In the genomic region with DNA sequence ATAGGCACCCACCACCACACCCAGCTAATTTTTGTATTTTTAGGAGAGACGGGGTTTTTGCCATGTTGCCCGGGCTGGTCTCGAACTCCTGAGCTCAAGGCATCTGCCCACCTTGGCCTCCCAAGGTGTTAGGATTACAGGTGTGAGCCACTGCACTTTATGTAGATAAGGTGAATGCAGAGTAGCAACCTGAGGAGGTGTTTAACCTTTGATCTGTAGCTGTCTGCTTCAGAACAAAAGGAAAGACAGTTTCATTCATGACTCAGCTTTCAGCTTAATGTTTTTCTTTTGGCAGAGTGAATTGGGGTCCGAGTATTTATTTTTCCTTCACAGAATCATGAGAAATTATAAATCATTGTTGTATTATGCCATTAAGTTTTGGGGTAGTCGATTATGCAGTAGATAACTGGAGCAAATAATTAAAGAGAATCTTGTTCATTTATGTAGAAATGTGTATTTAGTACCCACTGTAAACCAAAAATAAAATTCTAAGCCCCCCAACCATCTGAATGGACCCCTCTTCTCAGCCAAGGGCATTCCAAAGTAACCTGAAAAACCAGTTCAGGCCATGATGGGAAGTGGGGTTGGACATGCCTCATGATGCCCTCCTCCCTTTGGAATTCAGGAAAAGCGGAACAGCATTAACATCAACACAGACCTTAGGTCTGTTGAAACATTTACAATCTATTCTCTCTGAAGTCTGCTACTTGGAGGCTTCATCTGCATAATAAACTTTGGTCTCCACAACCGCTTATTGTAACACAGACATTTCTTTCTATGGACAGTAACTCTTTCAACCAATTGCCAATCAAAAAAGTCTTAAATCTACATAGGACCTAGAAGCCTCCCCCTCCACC, we compare ENCODE assay signal across 19 cellular contexts. TPM values are rescaled to one million over a fixed set of nuclear protein-coding genes. Genes with fewer than 3 reads are reported as not detected.
DNase-seq lines count a peak whose midpoint lies in the region; ATAC-seq, FAIRE-seq and TF ChIP-seq lines count a peak whose summit lies in the region.
"Had no signal": no experiment of that assay in that cellular context is flagged by ENCODE, and none has a peak within 500 bp of the region (broad histone marks: within the 10 kb centered on the region; RNA-seq: fewer than 3 reads in every experiment).

No MANE protein-coding gene starts in this region.

- no peaks in the 10 kb centered on the region for H3K36me3 Mint-ChIP-seq in endodermal cell (ENCODE audit: low read depth)
- H3K36me3 Mint-ChIP-seq: brain; CD4-positive, alpha-beta memory T cell had no signal

- peak overlapping the region in 1 of 3 experiments; percentile 7; a peak in 1 of 6 replicates for H3K4me3 ChIP-seq in HepG2 (replicated peaks in 1 of 3; ENCODE audit: insufficient read depth in 1 of 3, low read depth in 2 of 3, low read length in 3 of 3)
- H3K4me3 ChIP-seq in right lobe of liver, result no peak overlapping the region
- no peak overlapping the region for H3K4me3 ChIP-seq in endodermal cell (ENCODE audit: low read length)
- no peak overlapping the region for H3K4me3 ChIP-seq in mesendoderm (ENCODE audit: low read length)
- no peak overlapping the region for H3K4me3 ChIP-seq in upper lobe of right lung
- H3K4me3 ChIP-seq: GM12878, psoas muscle had no signal

- H3K36me3 ChIP-seq in HepG2 (replicated peaks in 1 of 2; ENCODE audit: control insufficient read depth in 1 of 2, insufficient read depth in 2 of 2, low read length in 2 of 2) (no peaks in the 10 kb centered on the region), right lobe of liver (no peaks in the 10 kb centered on the region), endodermal cell (ENCODE audit: control insufficient read depth, insufficient read depth, low read length) (no peaks in the 10 kb centered on the region), mesendoderm (ENCODE audit: control insufficient read depth, insufficient read depth, low read length) (no peaks in the 10 kb centered on the region), upper lobe of right lung (no peaks in the 10 kb centered on the region)

- in situ Hi-C loops in HepG2 (cut with HindIII; ENCODE audit: extremely low pct_ligation_motif_present, low pct_unique_long_range_greater_than_20kb), result no loop called here
- in situ Hi-C loops in ACHN (cut with HindIII; ENCODE audit: low pct_ligation_motif_present, low pct_unique_long_range_greater_than_20kb, low sequenced_read_pairs), result no loop called here

- CTCF ChIA-PET in HepG2 (lab: Yijun Ruan, JAX; ENCODE audit: low intra/inter-chr PET ratio, low total read pairs), result no interaction called here

- H2AFZ ChIP-seq in HepG2 (ENCODE audit: low read length), result no peak overlapping the region

- no peak overlapping the region for H4K8ac ChIP-seq in mesendoderm (ENCODE audit: low read depth, low read length)

- H3K27me3 ChIP-seq in HepG2 (ENCODE audit: control insufficient read depth in 1 of 2, insufficient read depth in 2 of 2, low read length in 2 of 2) (no peaks in the 10 kb centered on the region), right lobe of liver (no peaks in the 10 kb centered on the region), endodermal cell (ENCODE audit: control insufficient read depth, insufficient read depth, low read length, poor library complexity, severe bottlenecking) (no peaks in the 10 kb centered on the region), mesendoderm (ENCODE audit: insufficient read depth, low read length, poor library complexity) (no peaks in the 10 kb centered on the region), upper lobe of right lung (no peaks in the 10 kb centered on the region)

- H2BK15ac ChIP-seq in mesendoderm (replicated peaks; ENCODE audit: low read depth), result no peak overlapping the region

- H3K27ac ChIP-seq in HepG2 (ENCODE audit: extremely low read length, insufficient read depth, low read length) (peak overlapping the region; percentile 61), right lobe of liver (no peak overlapping the region), endodermal cell (ENCODE audit: low read depth, low read length) (peak overlapping the region; percentile 36), mesendoderm (ENCODE audit: low read depth, low read length) (no peak overlapping the region), upper lobe of right lung (no peak overlapping the region)
- H3K27ac ChIP-seq: psoas muscle had no signal

- H3K4me2 ChIP-seq in HepG2 (ENCODE audit: low read depth, low read length), result peak overlapping the region; percentile 34
- no peak overlapping the region for H3K4me2 ChIP-seq in mesendoderm (ENCODE audit: low read length)

- H3K79me2 ChIP-seq in HepG2 (ENCODE audit: insufficient read depth, low read length) (no peaks in the 10 kb centered on the region), mesendoderm (ENCODE audit: control insufficient read depth, insufficient read depth, low read length) (no peaks in the 10 kb centered on the region)

- peaks cover 74% of the 10 kb centered on the region for H3K4me1 ChIP-seq in HepG2 (ENCODE audit: insufficient read depth, low read length)
- H3K4me1 ChIP-seq in right lobe of liver, result no peaks in the 10 kb centered on the region
- H3K4me1 ChIP-seq in endodermal cell (ENCODE audit: control insufficient read depth, insufficient read depth, low read length), result no peaks in the 10 kb centered on the region
- peaks cover 2% of the 10 kb centered on the region for H3K4me1 ChIP-seq in mesendoderm (ENCODE audit: control insufficient read depth, low read depth, low read length)
- no peaks in the 10 kb centered on the region for H3K4me1 ChIP-seq in upper lobe of right lung
- H3K4me1 ChIP-seq: psoas muscle had no signal

- H3K9ac ChIP-seq in HepG2 (ENCODE audit: insufficient read depth, low read depth, low read length), result no peak overlapping the region; the same call in 1 of the 2 replicates
- peak overlapping the region; percentile 42 for H3K9ac ChIP-seq in endodermal cell (ENCODE audit: extremely low read depth, low read length, poor library complexity, severe bottlenecking)
- no peak overlapping the region for H3K9ac ChIP-seq in mesendoderm (ENCODE audit: low read length)

- BruUV-seq in HepG2 (replicated peaks; lab: Mats Ljungman, UMichigan), result no TSS peak

- no peak overlapping the region for H2AK5ac ChIP-seq in mesendoderm (ENCODE audit: low read length)

- peak in 1 of 2 experiments; percentile 31; a peak in 2 of 4 replicates for TF ChIP-seq EP300 in HepG2 (IDR thresholded peaks at IDR 0.05; ENCODE audit: low read depth in 2 of 2, low read length in 2 of 2)
- no peak for TF ChIP-seq EP300 in HepG2 (CRISPR knock-in tag; IDR thresholded peaks at IDR 0.05; ENCODE audit: borderline replicate concordance)

- no peak for TF ChIP-seq CTCF in HepG2 (CRISPR knock-in tag; IDR thresholded peaks at IDR 0.05)
- TF ChIP-seq CTCF in right lobe of liver (IDR thresholded peaks at IDR 0.05), result no peak
- no peak for TF ChIP-seq CTCF in endodermal cell (conservative IDR thresholded peaks at IDR 0.05)
- TF ChIP-seq CTCF in upper lobe of right lung (IDR thresholded peaks at IDR 0.05), result no peak

- no peaks in the 10 kb centered on the region for H3K9me3 Mint-ChIP-seq in endodermal cell
- H3K9me3 Mint-ChIP-seq: activated T-cell treated with anti-CD3 and anti-CD28 coated beads, Interleukin-2, amount 50 U/mL, for 24 hours; CD4-positive, alpha-beta memory T cell; stimulated activated naive CD8-positive, alpha-beta T cell treated with anti-CD3 and anti-CD28 coated beads, Interleukin-15, Interleukin-2, amounts not matched to agents 100 ng/mL and 50 ng/mL, for 24 hours had no signal

- peak overlapping the region; percentile 3 for H3K4me3 Mint-ChIP-seq in endodermal cell
- H3K4me3 Mint-ChIP-seq: activated T-cell treated with anti-CD3 and anti-CD28 coated beads, Interleukin-2, amount 50 U/mL, for 24 hours; CD4-positive, alpha-beta memory T cell; stimulated activated naive CD8-positive, alpha-beta T cell treated with anti-CD3 and anti-CD28 coated beads, Interleukin-15, Interleukin-2, amounts not matched to agents 100 ng/mL and 50 ng/mL, for 24 hours had no signal

- POLR2A ChIA-PET in HepG2 (lab: Yijun Ruan, JAX), result interaction anchor here (1.7 kb wide), 1 partner anchor 21 kb away, joined by 8 read pairs; no protein-coding TSS in a partner anchor

- intact Hi-C loops in HepG2 (cut with micrococcal nuclease; ENCODE audit: unreplicated experiment), result loop anchor here (1.0 kb wide), 1 partner anchor 14 kb away; no protein-coding TSS in a partner anchor
- intact Hi-C loops in right lobe of liver (cut with DNase I), result no loop called here
- intact Hi-C loops in upper lobe of right lung (cut with DNase I), result no loop called here

- H2BK5ac ChIP-seq in mesendoderm (ENCODE audit: low read length), result peak overlapping the region; percentile 55

- H3K4me1 Mint-ChIP-seq in endodermal cell, result peaks cover 9% of the 10 kb centered on the region
- H3K4me1 Mint-ChIP-seq: CD4-positive, alpha-beta memory T cell had no signal

- no peaks in the 10 kb centered on the region for H4K20me1 ChIP-seq in HepG2 (ENCODE audit: insufficient read depth, low read length)

- H3K27ac Mint-ChIP-seq in endodermal cell, result peak overlapping the region; percentile 93
- H3K27ac Mint-ChIP-seq: activated T-cell treated with anti-CD3 and anti-CD28 coated beads, Interleukin-2, amount 50 U/mL, for 24 hours; stimulated activated naive CD8-positive, alpha-beta T cell treated with anti-CD3 and anti-CD28 coated beads, Interleukin-15, Interleukin-2, amounts not matched to agents 100 ng/mL and 50 ng/mL, for 24 hours had no signal

- no peak overlapping the region for H3K18ac ChIP-seq in mesendoderm (ENCODE audit: low read length)

- H3K23ac ChIP-seq in mesendoderm (ENCODE audit: low read length), result no peak overlapping the region

- peak overlapping the region; percentile 56 for H3K56ac ChIP-seq in mesendoderm (ENCODE audit: low read length)

- DNase-seq in HepG2 (ENCODE audit: low spot score) (peak; percentile 89), right lobe of liver (no peak), endodermal cell (peak; percentile 87), mesendoderm (peak; percentile 92), upper lobe of right lung (no peak), ACHN (no peak), SIG-M5 treated with dmso at 0.1 percent for 504 hours (lab: John Stamatoyannopoulos, UW; ENCODE audit: unreplicated experiment) (no peak), NCI-H2196 (lab: John Stamatoyannopoulos, UW; ENCODE audit: unreplicated experiment) (no peak)
- DNase-seq: activated CD4-positive, alpha-beta T cell treated with anti-CD3 and anti-CD28 coated beads, Interleukin-2, amount 50 U/mL, for 4 hours; activated naive CD4-positive, alpha-beta T cell treated with anti-CD3 and anti-CD28 coated beads, Interleukin-2, amount 50 U/mL, for 16 hours; activated T-cell treated with anti-CD3 and anti-CD28 coated beads, Interleukin-2, amount 50 U/mL, for 24 hours; CD4-positive, alpha-beta memory T cell; NCI-H1048; psoas muscle; stimulated activated CD4-positive, alpha-beta T cell treated with anti-CD3 and anti-CD28 coated beads, Interleukin-15, amount 100 ng/mL, for 24 hours had no signal

- WGBS in HepG2 (ENCODE audit: low lambda C conversion rate), result 6% methylated on average over 7 of the region's 7 CpGs
- WGBS in right lobe of liver (ENCODE audit: insufficient coverage, low coverage, low lambda C conversion rate, missing lambda C conversion rate), result 66% methylated on average over 7 of the region's 7 CpGs
- WGBS in endodermal cell (ENCODE audit: insufficient coverage in 1 of 2, insufficient read length in 1 of 2), 2 experiments, result 72 to 83% methylated on average over 2 to 6 of the region's 7 CpGs
- WGBS in mesendoderm (ENCODE audit: extremely low coverage, insufficient coverage, low lambda C conversion rate), result no CpG with 5 or more reads among the region's 7 CpGs

- H3K27me3 Mint-ChIP-seq in endodermal cell (ENCODE audit: insufficient read depth), result peaks cover 4% of the 10 kb centered on the region

- no peak overlapping the region for H4K5ac ChIP-seq in mesendoderm (ENCODE audit: low read length)

- no peak for TF ChIP-seq RAD21 in HepG2 (CRISPR knock-in tag; IDR thresholded peaks at IDR 0.05)

- peak; percentile 84 for FAIRE-seq in HepG2 (lab: Jason Lieb, UNC)
- FAIRE-seq: GM12878 had no signal

- H3K9me3 ChIP-seq in HepG2 (ENCODE audit: low read length), result no peaks in the 10 kb centered on the region
- H3K9me3 ChIP-seq in right lobe of liver, result no peaks in the 10 kb centered on the region
- H3K9me3 ChIP-seq in endodermal cell (ENCODE audit: control insufficient read depth, low read length), result peaks cover 3% of the 10 kb centered on the region
- H3K9me3 ChIP-seq in upper lobe of right lung, result no peaks in the 10 kb centered on the region
- H3K9me3 ChIP-seq: psoas muscle had no signal

- no peak overlapping the region for H2BK120ac ChIP-seq in mesendoderm (ENCODE audit: low read depth, low read length)

- TF ChIP-seq POLR2A in HepG2 (IDR thresholded peaks at IDR 0.05; ENCODE audit: insufficient read depth in 1 of 2, low read depth in 2 of 2, low read length in 2 of 2) (no peak), right lobe of liver (IDR thresholded peaks at IDR 0.05) (no peak)

- H3K4ac ChIP-seq in mesendoderm (ENCODE audit: low read depth, low read length), result no peak overlapping the region

- H3K79me1 ChIP-seq in mesendoderm (ENCODE audit: low read length), result no peaks in the 10 kb centered on the region

- ATAC-seq in HepG2, result peak; percentile 80
- no peak for ATAC-seq in right lobe of liver
- peak; percentile 44 for ATAC-seq in upper lobe of right lung
- ATAC-seq: GM12878, left lobe of liver, psoas muscle had no signal

RNA-seq across cellular contexts. Expression of a gene that starts 10.7 kb away (rescaled TPM):
- total RNA-seq in HepG2 (2016; rRNA removed; fragmentation: Illumina TruSeq; extraction: Trizol) (12.4 and 13.4 TPM in 2 replicates), right lobe of liver (10 to 100 TPM in 1 of 6 experiments, 1 to 10 TPM in 5; 5.3 to 11.8 (median 7.2) TPM), endodermal cell (10 to 100 TPM; 18.2 to 20.2 TPM), upper lobe of right lung (23.6 TPM)
- 10.3 and 12.4 TPM in 2 replicates for total RNA-seq in HepG2 (2016; cell fraction: cytosol; rRNA removed; fragmentation: Illumina TruSeq; extraction: Trizol; ENCODE audit: low read depth)
- total RNA-seq in HepG2 (2016; cell fraction: insoluble cytoplasmic fraction; rRNA removed; fragmentation: Illumina TruSeq; extraction: Trizol), result 11.7 and 13.3 TPM in 2 replicates
- 17.4 and 19.2 TPM in 2 replicates for total RNA-seq in HepG2 (2016; cell fraction: membrane; rRNA removed; fragmentation: Illumina TruSeq; extraction: Trizol)
- total RNA-seq in HepG2 (2016; cell fraction: nucleus; rRNA removed; fragmentation: Illumina TruSeq; extraction: Trizol), result 9.3 and 11.7 TPM in 2 replicates
- 22.8 and 25.1 TPM in 2 replicates for polyA plus RNA-seq in HepG2 (2011; rRNA removed)
- polyA plus RNA-seq in HepG2 (2011; cell fraction: cytosol; rRNA removed), result 9.8 and 15.2 TPM in 2 replicates
- polyA plus RNA-seq in HepG2 (2011; cell fraction: nucleus; rRNA removed), result 35.1 and 44.2 TPM in 2 replicates
- polyA plus RNA-seq in HepG2 (2012), result 13.4 and 16.2 TPM in 2 replicates
- polyA plus RNA-seq in HepG2 (2016; cell fraction: cytosol; fragmentation: Illumina TruSeq; extraction: Trizol; ENCODE audit: low read depth), result 8.3 and 10.5 TPM in 2 replicates
- 13.2 and 13.7 TPM in 2 replicates for polyA plus RNA-seq in HepG2 (2016; cell fraction: insoluble cytoplasmic fraction; fragmentation: Illumina TruSeq; extraction: Trizol; ENCODE audit: low read depth)
- polyA plus RNA-seq in HepG2 (2016; cell fraction: membrane; fragmentation: Illumina TruSeq; extraction: Trizol; ENCODE audit: low read depth), result 14.0 and 15.0 TPM in 2 replicates
- polyA plus RNA-seq in HepG2 (2016; cell fraction: nucleus; fragmentation: Illumina TruSeq; extraction: Trizol; ENCODE audit: insufficient read depth, low read depth), result 18.7 and 22.3 TPM in 2 replicates
- 8.4 and 9.4 TPM in 2 replicates for polyA minus RNA-seq in HepG2 (2011; rRNA and poly(A)+ RNA removed; ENCODE audit: low replicate concordance)
- 7.5 and 8.7 TPM in 2 replicates for polyA minus RNA-seq in HepG2 (2011; cell fraction: cytosol; rRNA and poly(A)+ RNA removed)
- 19.6 and 26.2 TPM in 2 replicates for polyA minus RNA-seq in HepG2 (2011; cell fraction: nucleus; rRNA and poly(A)+ RNA removed)
- polyA plus RNA-seq in endodermal cell (2013, experiment 1 of 2), result 32.8 TPM
- polyA plus RNA-seq in endodermal cell (2013, experiment 2 of 2), result 31.3 TPM
- 18.4 TPM for polyA plus RNA-seq in mesendoderm (2013, experiment 1 of 2)
- polyA plus RNA-seq in mesendoderm (2013, experiment 2 of 2), result 16.4 TPM

RNA-seq across cellular contexts. Expression of a gene that starts 22.1 kb away (rescaled TPM):
- 1,630 and 2,526 TPM in 2 replicates for total RNA-seq in HepG2 (2016; rRNA removed; fragmentation: Illumina TruSeq; extraction: Trizol)
- total RNA-seq in HepG2 (2016; cell fraction: cytosol; rRNA removed; fragmentation: Illumina TruSeq; extraction: Trizol; ENCODE audit: low read depth), result 453 and 456 TPM in 2 replicates
- total RNA-seq in HepG2 (2016; cell fraction: insoluble cytoplasmic fraction; rRNA removed; fragmentation: Illumina TruSeq; extraction: Trizol), result 1,637 and 2,557 TPM in 2 replicates
- 837 and 870 TPM in 2 replicates for total RNA-seq in HepG2 (2016; cell fraction: membrane; rRNA removed; fragmentation: Illumina TruSeq; extraction: Trizol)
- 527 and 560 TPM in 2 replicates for total RNA-seq in HepG2 (2016; cell fraction: nucleus; rRNA removed; fragmentation: Illumina TruSeq; extraction: Trizol)
- 996 and 1,335 TPM in 2 replicates for polyA plus RNA-seq in HepG2 (2011; rRNA removed)
- polyA plus RNA-seq in HepG2 (2011; cell fraction: cytosol; rRNA removed), result 979 and 1,087 TPM in 2 replicates
- 385 and 550 TPM in 2 replicates for polyA plus RNA-seq in HepG2 (2011; cell fraction: nucleus; rRNA removed)
- 1,088 and 1,104 TPM in 2 replicates for polyA plus RNA-seq in HepG2 (2012)
- polyA plus RNA-seq in HepG2 (2016; cell fraction: cytosol; fragmentation: Illumina TruSeq; extraction: Trizol; ENCODE audit: low read depth), result 580 and 585 TPM in 2 replicates
- polyA plus RNA-seq in HepG2 (2016; cell fraction: insoluble cytoplasmic fraction; fragmentation: Illumina TruSeq; extraction: Trizol; ENCODE audit: low read depth), result 2,503 and 2,588 TPM in 2 replicates
- 756 and 768 TPM in 2 replicates for polyA plus RNA-seq in HepG2 (2016; cell fraction: membrane; fragmentation: Illumina TruSeq; extraction: Trizol; ENCODE audit: low read depth)
- 908 and 932 TPM in 2 replicates for polyA plus RNA-seq in HepG2 (2016; cell fraction: nucleus; fragmentation: Illumina TruSeq; extraction: Trizol; ENCODE audit: insufficient read depth, low read depth)
- polyA minus RNA-seq in HepG2 (2011; rRNA and poly(A)+ RNA removed; ENCODE audit: low replicate concordance), result 405 and 954 TPM in 2 replicates
- 424 and 441 TPM in 2 replicates for polyA minus RNA-seq in HepG2 (2011; cell fraction: cytosol; rRNA and poly(A)+ RNA removed)
- 138 and 202 TPM in 2 replicates for polyA minus RNA-seq in HepG2 (2011; cell fraction: nucleus; rRNA and poly(A)+ RNA removed)
- total RNA-seq in right lobe of liver, result 100 to 1,000 TPM; 136 to 220 (median 147) TPM
- 1,000 to 10,000 TPM; 1,323 to 1,383 TPM for total RNA-seq in endodermal cell
- polyA plus RNA-seq in endodermal cell (2013, experiment 1 of 2), result 1,001 TPM
- 946 TPM for polyA plus RNA-seq in endodermal cell (2013, experiment 2 of 2)
- polyA plus RNA-seq in mesendoderm (2013, experiment 1 of 2), result 1,102 TPM
- 1,097 TPM for polyA plus RNA-seq in mesendoderm (2013, experiment 2 of 2)
- 310 TPM for total RNA-seq in upper lobe of right lung

Comparison
In these comparisons a context has a peak if more than half of its experiments do, and no peak if none do; other contexts are left out.
1. ATAC-seq: peak in HepG2 (single experiment) and upper lobe of right lung (single experiment); none in right lobe of liver (0 of 4).
2. DNase-seq: peak in HepG2 (single experiment), endodermal cell (single experiment) and mesendoderm (single experiment); none in right lobe of liver (0 of 3), upper lobe of right lung (single experiment), ACHN (single experiment), SIG-M5 treated with dmso at 0.1 percent for 504 hours (single experiment) and NCI-H2196 (single experiment).
3. H3K27ac ChIP-seq: peak in HepG2 (single experiment) and endodermal cell (single experiment); none in right lobe of liver (0 of 3), mesendoderm (single experiment) and upper lobe of right lung (single experiment).